In genomic region chr6:49325901-49326300, GRCh38 we compare ENCODE assay signal across 22 cellular contexts.
A peak's percentile ranks its signal among the peaks of the same experiment; 100 is the strongest.
DNase-seq lines count a peak whose midpoint lies in the region; ATAC-seq, FAIRE-seq and TF ChIP-seq lines count a peak whose summit lies in the region.
"Had no signal": no experiment of that assay in that cellular context is flagged by ENCODE, and none has a peak within 500 bp of the region (broad histone marks: within the 10 kb centered on the region; RNA-seq: fewer than 3 reads in every experiment).

No MANE protein-coding gene starts in this region.

- H3K4me1 Mint-ChIP-seq in astrocyte (ENCODE audit: low read depth, unreplicated experiment): peaks cover 25% of the 10 kb centered on the region
- H3K4me1 Mint-ChIP-seq in stimulated activated naive B cell treated with anti-CD40 and anti-IgM and Interleukin-4, amounts not matched to agents 10 μg/mL and 1 μg/mL and 100 μg/mL, for 72 hours: no peaks in the 10 kb centered on the region
- H3K4me1 Mint-ChIP-seq: activated naive CD8-positive, alpha-beta T cell treated with anti-CD3 and anti-CD28 coated beads for 36 hours; memory B cell; natural killer cell had no signal

- H3K27ac ChIP-seq in right atrium auricular region: peak overlapping the region; percentile 17 to 49
- H3K27ac ChIP-seq in astrocyte (ENCODE audit: low read depth, low read length): peak overlapping the region; percentile 59
- H3K27ac ChIP-seq: cardiac muscle cell had no signal

- H3K27ac Mint-ChIP-seq in astrocyte (ENCODE audit: unreplicated experiment): peak overlapping the region; percentile 42
- H3K27ac Mint-ChIP-seq in stimulated activated naive B cell treated with anti-CD40 and anti-IgM and Interleukin-4, amounts not matched to agents 10 μg/mL and 1 μg/mL and 100 μg/mL, for 72 hours: no peak overlapping the region
- H3K27ac Mint-ChIP-seq in activated naive CD4-positive, alpha-beta T cell treated with anti-CD3 and anti-CD28 coated beads, Interleukin-2, amount 50 U/mL, for 72 hours: no peak overlapping the region
- H3K27ac Mint-ChIP-seq: activated CD8-positive, alpha-beta T cell treated with anti-CD3 and anti-CD28 coated beads, Interleukin-2, amount 10 ng/mL, durations not matched to agents 7 days and 5 days; activated naive CD8-positive, alpha-beta T cell treated with anti-CD3 and anti-CD28 coated beads for 36 hours; memory B cell; natural killer cell had no signal

- peak; percentile 37 for FAIRE-seq in astrocyte (lab: Jason Lieb, UNC)
- FAIRE-seq: GM12892, kidney had no signal

- DNase-seq in right atrium auricular region (ENCODE audit: low spot score) (no peak), Right ventricle myocardium inferior (ENCODE audit: missing footprints) (no peak), astrocyte (ENCODE audit: low read depth) (peak; percentile 0), fibroblast of the aortic adventitia (ENCODE audit: low read depth) (peak; percentile 26), inferior parietal cortex (ENCODE audit: extremely low spot score) (no peak)
- no peak for DNase-seq in stimulated activated naive B cell treated with anti-CD40 and anti-IgM and Interleukin-4, amounts not matched to agents 10 μg/mL and 1 μg/mL and 100 μg/mL, for 72 hours
- no peak for DNase-seq in activated naive CD4-positive, alpha-beta T cell treated with anti-CD3 and anti-CD28 coated beads, Interleukin-2, amount 50 U/mL, for 72 hours (ENCODE audit: low spot score in 2 of 2)
- DNase-seq: activated CD4-positive, CD25-positive, alpha-beta regulatory T cell; activated CD8-positive, alpha-beta T cell treated with anti-CD3 and anti-CD28 coated beads, Interleukin-2, amount 10 ng/mL, durations not matched to agents 7 days and 5 days; activated naive CD8-positive, alpha-beta T cell treated with anti-CD3 and anti-CD28 coated beads for 36 hours; activated T-cell treated with anti-CD3 and anti-CD28 coated beads, Interleukin-2, amount 50 U/mL, for 4 hours; esophagus squamous epithelium; kidney; natural killer cell; spleen; T-helper 9 cell had no signal

- ATAC-seq in Right ventricle myocardium inferior (no peak), GM19397 (IDR thresholded peaks at IDR 0.05; ENCODE audit: unreplicated experiment) (no peak)
- no peak for ATAC-seq in stimulated activated naive B cell treated with anti-CD40 and anti-IgM and Interleukin-4, amounts not matched to agents 10 μg/mL and 1 μg/mL and 100 μg/mL, for 72 hours (replicated peaks)
- ATAC-seq in activated naive CD4-positive, alpha-beta T cell treated with anti-CD3 and anti-CD28 coated beads, Interleukin-2, amount 50 U/mL, for 72 hours: no peak
- ATAC-seq: activated CD8-positive, alpha-beta T cell treated with anti-CD3 and anti-CD28 coated beads, Interleukin-2, amount 10 ng/mL, durations not matched to agents 7 days and 5 days; activated T-cell treated with anti-CD3 and anti-CD28 coated beads, Interleukin-2, amount 50 U/mL, for 4 hours; natural killer cell had no signal

- peaks cover 3% of the 10 kb centered on the region for H3K9me3 Mint-ChIP-seq in astrocyte (ENCODE audit: unreplicated experiment)
- H3K9me3 Mint-ChIP-seq in stimulated activated naive B cell treated with anti-CD40 and anti-IgM and Interleukin-4, amounts not matched to agents 10 μg/mL and 1 μg/mL and 100 μg/mL, for 72 hours: no peaks in the 10 kb centered on the region
- H3K9me3 Mint-ChIP-seq in activated naive CD4-positive, alpha-beta T cell treated with anti-CD3 and anti-CD28 coated beads, Interleukin-2, amount 50 U/mL, for 72 hours: peaks cover 0 to 3% of the 10 kb centered on the region in 2 donors
- H3K9me3 Mint-ChIP-seq: activated naive CD8-positive, alpha-beta T cell treated with anti-CD3 and anti-CD28 coated beads for 36 hours; activated T-cell treated with anti-CD3 and anti-CD28 coated beads, Interleukin-2, amount 50 U/mL, for 4 hours had no signal

- H3K79me2 ChIP-seq in astrocyte (ENCODE audit: insufficient read depth, low read length): no peaks in the 10 kb centered on the region

- H3K4me2 ChIP-seq in astrocyte (ENCODE audit: low read length): peak overlapping the region; percentile 66

- H4K20me1 ChIP-seq in astrocyte (ENCODE audit: insufficient read depth, low read length): no peaks in the 10 kb centered on the region

- H3K9me3 ChIP-seq in right atrium auricular region (no peaks in the 10 kb centered on the region), astrocyte (ENCODE audit: insufficient read depth, low read depth, low read length) (no peaks in the 10 kb centered on the region)
- H3K9me3 ChIP-seq: esophagus squamous epithelium, HAP-1, MG63, spleen had no signal

- no peak overlapping the region for H2AFZ ChIP-seq in astrocyte (ENCODE audit: low read depth, low read length)

- H3K4me1 ChIP-seq in right atrium auricular region (no peaks in the 10 kb centered on the region), astrocyte (ENCODE audit: insufficient read depth, low read length) (peaks cover 12% of the 10 kb centered on the region)
- H3K4me1 ChIP-seq: HAP-1, spleen had no signal

- peak overlapping the region; percentile 20 for H3K4me3 Mint-ChIP-seq in astrocyte (ENCODE audit: unreplicated experiment)
- H3K4me3 Mint-ChIP-seq in stimulated activated naive B cell treated with anti-CD40 and anti-IgM and Interleukin-4, amounts not matched to agents 10 μg/mL and 1 μg/mL and 100 μg/mL, for 72 hours: no peak overlapping the region
- H3K4me3 Mint-ChIP-seq: activated CD8-positive, alpha-beta T cell treated with anti-CD3 and anti-CD28 coated beads, Interleukin-2, amount 10 ng/mL, durations not matched to agents 7 days and 5 days; activated naive CD8-positive, alpha-beta T cell treated with anti-CD3 and anti-CD28 coated beads for 36 hours; activated T-cell treated with anti-CD3 and anti-CD28 coated beads, Interleukin-2, amount 50 U/mL, for 4 hours; memory B cell; natural killer cell had no signal

- intact Hi-C loops in Right ventricle myocardium inferior (cut with DNase I): no loop called here

- H3K36me3 ChIP-seq in right atrium auricular region (no peaks in the 10 kb centered on the region), astrocyte (ENCODE audit: insufficient read depth, low read length) (no peaks in the 10 kb centered on the region)
- H3K36me3 ChIP-seq: cardiac muscle cell, esophagus squamous epithelium, HAP-1, MG63, spleen had no signal

- no peak for TF ChIP-seq CTCF in right atrium auricular region (IDR thresholded peaks at IDR 0.05)
- TF ChIP-seq CTCF in astrocyte (IDR thresholded peaks at IDR 0.05; ENCODE audit: insufficient read depth, low read depth, low read length): no peak
- TF ChIP-seq CTCF in fibroblast of the aortic adventitia (IDR thresholded peaks at IDR 0.05; ENCODE audit: insufficient read depth, low read length): no peak

- peak overlapping the region; percentile 11 for H3K9ac ChIP-seq in astrocyte (ENCODE audit: low read length)

- H3K36me3 Mint-ChIP-seq in astrocyte (ENCODE audit: low read depth, unreplicated experiment): no peaks in the 10 kb centered on the region
- no peaks in the 10 kb centered on the region for H3K36me3 Mint-ChIP-seq in stimulated activated naive B cell treated with anti-CD40 and anti-IgM and Interleukin-4, amounts not matched to agents 10 μg/mL and 1 μg/mL and 100 μg/mL, for 72 hours
- no peaks in the 10 kb centered on the region for H3K36me3 Mint-ChIP-seq in activated naive CD4-positive, alpha-beta T cell treated with anti-CD3 and anti-CD28 coated beads, Interleukin-2, amount 50 U/mL, for 72 hours
- H3K36me3 Mint-ChIP-seq: activated naive CD8-positive, alpha-beta T cell treated with anti-CD3 and anti-CD28 coated beads for 36 hours; memory B cell; natural killer cell had no signal

- no peak overlapping the region for H3K4me3 ChIP-seq in right atrium auricular region
- H3K4me3 ChIP-seq in astrocyte (ENCODE audit: insufficient read depth, low read depth, low read length): peak overlapping the region; percentile 23
- no peak overlapping the region for H3K4me3 ChIP-seq in fibroblast of the aortic adventitia (ENCODE audit: low read depth, low read length)
- H3K4me3 ChIP-seq: cardiac muscle cell, esophagus squamous epithelium, HAP-1, MG63, spleen had no signal

- H3K27me3 ChIP-seq in right atrium auricular region (no peaks in the 10 kb centered on the region), astrocyte (ENCODE audit: insufficient read depth, low read length) (no peaks in the 10 kb centered on the region)
- H3K27me3 ChIP-seq: cardiac muscle cell, esophagus squamous epithelium, MG63, spleen had no signal

- H3K27me3 Mint-ChIP-seq in astrocyte (ENCODE audit: low read depth, unreplicated experiment): no peaks in the 10 kb centered on the region
- H3K27me3 Mint-ChIP-seq in stimulated activated naive B cell treated with anti-CD40 and anti-IgM and Interleukin-4, amounts not matched to agents 10 μg/mL and 1 μg/mL and 100 μg/mL, for 72 hours: no peaks in the 10 kb centered on the region
- H3K27me3 Mint-ChIP-seq: activated naive CD8-positive, alpha-beta T cell treated with anti-CD3 and anti-CD28 coated beads for 36 hours; memory B cell had no signal

Comparison
In these comparisons a context has a peak if more than half of its experiments do, and no peak if none do; other contexts are left out.
1. DNase-seq: peak in astrocyte (single experiment) and fibroblast of the aortic adventitia (single experiment); none in right atrium auricular region (single experiment), Right ventricle myocardium inferior (single experiment), inferior parietal cortex (single experiment), stimulated activated naive B cell treated with anti-CD40 and anti-IgM and Interleukin-4, amounts not matched to agents 10 μg/mL and 1 μg/mL and 100 μg/mL, for 72 hours (single experiment) and activated naive CD4-positive, alpha-beta T cell treated with anti-CD3 and anti-CD28 coated beads, Interleukin-2, amount 50 U/mL, for 72 hours (0 of 2).